Comparison of ENCODE assay signal across 8 cellular contexts in the genomic region with DNA sequence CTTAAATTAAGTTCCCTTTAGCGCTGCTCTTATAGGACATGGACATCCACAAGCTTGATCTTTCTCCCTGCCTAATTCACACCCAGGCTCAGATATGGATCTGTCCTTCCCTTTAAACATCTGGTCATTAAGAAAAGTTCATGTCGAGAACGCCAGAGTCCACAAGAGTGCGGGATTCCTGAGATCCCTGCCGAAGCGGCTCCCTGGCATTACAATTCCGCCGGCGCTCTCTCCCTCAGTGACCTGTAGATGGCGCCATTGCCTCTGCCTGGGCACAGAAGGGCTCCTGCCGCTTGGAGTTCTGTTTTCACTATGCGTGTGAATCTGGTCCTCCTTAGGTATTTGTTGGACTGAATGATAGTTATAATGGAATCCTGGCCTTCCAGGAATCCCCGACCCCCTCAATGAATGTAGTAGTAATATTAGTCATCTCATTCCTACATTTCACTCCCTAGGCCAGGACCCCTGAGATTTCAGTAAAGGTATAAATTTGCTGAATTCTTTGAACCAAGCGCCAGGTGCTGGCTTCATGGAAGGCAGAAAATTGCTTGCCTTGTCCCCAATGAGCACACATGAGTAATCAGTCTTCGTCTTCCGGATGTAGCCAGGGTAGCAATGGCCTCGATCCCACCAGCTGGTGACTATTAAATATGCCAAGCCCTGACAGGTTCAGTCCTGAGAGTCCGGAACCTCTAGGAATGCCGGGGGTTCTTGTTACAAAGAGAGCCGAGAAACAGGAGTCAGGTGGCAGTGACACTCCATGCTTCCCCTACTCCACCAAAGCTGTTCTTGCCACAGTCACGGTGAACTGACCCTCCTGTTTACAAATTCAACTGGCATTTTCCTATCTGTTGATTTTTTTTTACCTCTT. TPM values are rescaled to one million over a fixed set of nuclear protein-coding genes. Genes with fewer than 3 reads are reported as not detected.
DNase-seq lines count a peak whose midpoint lies in the region; ATAC-seq and TF ChIP-seq lines count a peak whose summit lies in the region.

No MANE protein-coding gene starts in this region.

- peak overlapping the region; percentile 50 for H3K27ac ChIP-seq in psoas muscle

- intact Hi-C loops in cardiac septum (cut with DNase I) = no loop called here
- intact Hi-C loops in psoas muscle (cut with DNase I) = loop anchor here (2.0 kb wide), 1 partner anchor 85 kb away; no protein-coding TSS in a partner anchor

- TF ChIP-seq CTCF in psoas muscle (IDR thresholded peaks at IDR 0.05) = peak; percentile 96

- no peaks in the 10 kb centered on the region for H3K4me1 ChIP-seq in adipocyte (ENCODE audit: control insufficient read depth, insufficient read depth, low read length)
- peaks cover 3% of the 10 kb centered on the region for H3K4me1 ChIP-seq in psoas muscle

- H3K4me3 ChIP-seq in adipocyte (ENCODE audit: low read length) (no peak overlapping the region), psoas muscle (peak overlapping the region; percentile 41)

- no peaks in the 10 kb centered on the region for H3K36me3 ChIP-seq in adipocyte (ENCODE audit: control insufficient read depth, insufficient read depth, low read length, severe bottlenecking)
- H3K36me3 ChIP-seq in psoas muscle (ENCODE audit: insufficient read depth in 1 of 2, low read depth in 1 of 2) = no peaks in the 10 kb centered on the region

- H3K9ac ChIP-seq in adipocyte (ENCODE audit: low read length) = no peak overlapping the region

- in situ Hi-C loops in ACHN (cut with HindIII; ENCODE audit: low pct_ligation_motif_present, low pct_unique_long_range_greater_than_20kb, low sequenced_read_pairs) = no loop called here

- peak; percentile 80 for DNase-seq in ACHN
- DNase-seq in GM19238 (ENCODE audit: insufficient read length, low spot score) = peak; percentile 37
- DNase-seq in NCI-H1105 (lab: John Stamatoyannopoulos, UW) = peak; percentile 51
- DNase-seq in SW480 (ENCODE audit: low spot score) = peak; percentile 76
- peak; percentile 91 for DNase-seq in adipocyte (ENCODE audit: low read depth)
- DNase-seq in cardiac septum (ENCODE audit: low spot score) = peak; percentile 85
- peak; percentile 76 to 87 for DNase-seq in psoas muscle

- 9 to 10% (median 9%) methylated on average over 21 of the region's 21 CpGs for WGBS in psoas muscle, 3 donors

- H3K27me3 ChIP-seq in adipocyte (replicated peaks; ENCODE audit: control insufficient read depth, insufficient read depth, low read length) = peaks cover 71% of the 10 kb centered on the region
- peaks cover 0 to 12% (median 5%) of the 10 kb centered on the region in 3 donors for H3K27me3 ChIP-seq in psoas muscle (ENCODE audit: insufficient read depth in 3 of 3, low read length in 2 of 3)

- no peaks in the 10 kb centered on the region for H3K9me3 ChIP-seq in adipocyte (ENCODE audit: control insufficient read depth, low read length)
- no peaks in the 10 kb centered on the region for H3K9me3 ChIP-seq in psoas muscle

- ATAC-seq in psoas muscle (peak; percentile 94 to 98 (median 94)), HG03139 (IDR thresholded peaks at IDR 0.05; ENCODE audit: unreplicated experiment) (no peak)

RNA-seq across cellular contexts. Expression of gene CD207, which starts 26.4 kb away (rescaled TPM):
- total RNA-seq in cardiac septum (0.16 TPM), psoas muscle (under 1 TPM in 3 of 4 donors, not detected in 1; 0.20 to 0.59 (median 0.49) TPM)
- polyA plus RNA-seq in psoas muscle = under 1 TPM; 0.04 to 0.13 (median 0.13) TPM

RNA-seq across cellular contexts. Expression of gene VAX2, which starts 38.4 kb away (rescaled TPM):
- 0.27 TPM for total RNA-seq in cardiac septum
- 1 to 10 TPM in 2 of 4 donors, under 1 TPM in 2; 0.66 to 1.2 (median 0.96) TPM for total RNA-seq in psoas muscle
- under 1 TPM; 0.30 to 0.97 (median 0.48) TPM for polyA plus RNA-seq in psoas muscle

RNA-seq across cellular contexts. Expression of gene CLEC4F, which starts 41.6 kb away (rescaled TPM):
- total RNA-seq in cardiac septum (0.13 TPM), psoas muscle (under 1 TPM in 3 of 4 donors, not detected in 1; 0.36 to 0.64 (median 0.44) TPM)
- under 1 TPM; 0.04 to 0.42 (median 0.21) TPM for polyA plus RNA-seq in psoas muscle

Comparison
In these comparisons a context has a peak if more than half of its experiments do, and no peak if none do; other contexts are left out.
1. DNase-seq: peak in every context shown above with its lines; median percentile 91 in adipocyte; 85 in cardiac septum; 82 in psoas muscle; 80 in ACHN; 76 in SW480; 51 in NCI-H1105; 37 in GM19238.